23 cellular contexts compared by ENCODE assay signal in genomic region chr2:236396818-236397350, GRCh38.
"Had no signal": no experiment of that assay in that cellular context is flagged by ENCODE, and none has a peak within 500 bp of the region (broad histone marks: within the 10 kb centered on the region; RNA-seq: fewer than 3 reads in every experiment).

No MANE protein-coding gene starts in this region.

- H3K9me3 Mint-ChIP-seq: IgD-negative memory B cell had no signal

- H3K4me3 ChIP-seq: K562 had no signal

- H3K36me3 Mint-ChIP-seq: IgD-negative memory B cell had no signal

- H3K9me3 ChIP-seq: SK-N-SH had no signal

- DNase-seq: Kasumi-1, MV-4-11, NCI-H1048, NCI-H1105, NCI-H1417, NCI-H1436 treated with DMSO at 0.1 percent for 48 hours, NCI-H1694, NCI-H2029, NCI-H2081 treated with DMSO at 0.1 percent for 48 hours, NCI-H2171, NCI-H226, NCI-H446, NCI-H510A, NCI-H524 treated with DMSO at 0.1 percent for 48 hours, NCI-H69, NCI-H774, SHP77, SK-N-SH had no signal

- H3K27ac ChIP-seq: HL-60, KMS-11, RWPE1 had no signal

- ATAC-seq: K562 had no signal

- H3K4me2 ChIP-seq: KMS-11, SK-N-SH had no signal

- H3K9ac ChIP-seq: KMS-11, SK-N-SH had no signal

- H3K4me3 Mint-ChIP-seq: IgD-negative memory B cell had no signal
